Comparison of ENCODE assay signal across 8 cellular contexts in genomic region chr6:108874470-108875160, GRCh38. TPM values are rescaled to one million over a fixed set of nuclear protein-coding genes. Genes with fewer than 3 reads are reported as not detected.
DNase-seq lines count a peak whose midpoint lies in the region; ATAC-seq and TF ChIP-seq lines count a peak whose summit lies in the region.

No MANE protein-coding gene starts in this region.

- TF ChIP-seq CTCF in heart right ventricle (IDR thresholded peaks at IDR 0.05) (no peak), hepatocyte (IDR thresholded peaks at IDR 0.05; ENCODE audit: poor library complexity) (no peak), BE2C (IDR thresholded peaks at IDR 0.05; ENCODE audit: low read depth, low read length) (no peak)

- H3K4me1 ChIP-seq in heart right ventricle (peaks cover 15 to 74% (median 48%) of the 10 kb centered on the region in 9 donors), hepatocyte (ENCODE audit: insufficient read depth) (no peaks in the 10 kb centered on the region), BE2C (no peaks in the 10 kb centered on the region)

- H3K4me3 Mint-ChIP-seq in activated CD8-positive, alpha-beta memory T cell treated with anti-CD3 and anti-CD28 coated beads, Interleukin-2, amount 10 ng/mL, durations not matched to agents 7 days and 5 days, result peak overlapping the region; percentile 62

- peaks cover 73% of the 10 kb centered on the region for H3K4me1 Mint-ChIP-seq in activated CD8-positive, alpha-beta memory T cell treated with anti-CD3 and anti-CD28 coated beads, Interleukin-2, amount 10 ng/mL, durations not matched to agents 7 days and 5 days

- H3K27me3 Mint-ChIP-seq in activated CD8-positive, alpha-beta memory T cell treated with anti-CD3 and anti-CD28 coated beads, Interleukin-2, amount 10 ng/mL, durations not matched to agents 7 days and 5 days, result peaks cover 3% of the 10 kb centered on the region

- no peak overlapping the region for H2AFZ ChIP-seq in hepatocyte

- H3K27me3 ChIP-seq in heart right ventricle, result no peaks in the 10 kb centered on the region
- H3K27me3 ChIP-seq in hepatocyte, result no peaks in the 10 kb centered on the region
- no peaks in the 10 kb centered on the region for H3K27me3 ChIP-seq in BE2C

- DNase-seq in heart right ventricle (no peak), left ventricle myocardium superior (no peak), hepatocyte (ENCODE audit: low spot score) (peak; percentile 32), stromal cell of bone marrow (ENCODE audit: low read depth) (peak; percentile 83), BE2C (no peak), NCI-H2171 (lab: John Stamatoyannopoulos, UW) (no peak)
- DNase-seq in activated CD8-positive, alpha-beta memory T cell treated with anti-CD3 and anti-CD28 coated beads, Interleukin-2, amount 10 ng/mL, durations not matched to agents 7 days and 5 days, result peak; percentile 90

- CTCF ChIA-PET in activated CD8-positive, alpha-beta memory T cell treated with anti-CD3 and anti-CD28 coated beads, Interleukin-2, amount 10 ng/mL, durations not matched to agents 7 days and 5 days (lab: Charles Lee), result interaction anchor here (0.8 to 4.3 kb wide), 13 partner anchors 8 to 316 kb away, joined by 3 to 29 read pairs (median 4); partner anchors contain the start of gene ARMC2

- H3K4me2 ChIP-seq in hepatocyte, result no peak overlapping the region

- intact Hi-C loops in heart right ventricle (cut with DNase I) (no loop called here), left ventricle myocardium superior (cut with micrococcal nuclease) (no loop called here)

- peaks cover 11% of the 10 kb centered on the region for H3K9me3 Mint-ChIP-seq in activated CD8-positive, alpha-beta memory T cell treated with anti-CD3 and anti-CD28 coated beads, Interleukin-2, amount 10 ng/mL, durations not matched to agents 7 days and 5 days (ENCODE audit: low read depth)

- H4K20me1 ChIP-seq in hepatocyte (ENCODE audit: insufficient read depth, poor library complexity, severe bottlenecking), result no peaks in the 10 kb centered on the region

- peaks cover 76% of the 10 kb centered on the region for H3K36me3 Mint-ChIP-seq in activated CD8-positive, alpha-beta memory T cell treated with anti-CD3 and anti-CD28 coated beads, Interleukin-2, amount 10 ng/mL, durations not matched to agents 7 days and 5 days

- H3K36me3 ChIP-seq in heart right ventricle (peaks cover 0 to 19% (median 0%) of the 10 kb centered on the region in 9 donors), hepatocyte (replicated peaks; ENCODE audit: insufficient read depth, low read depth) (no peaks in the 10 kb centered on the region), BE2C (no peaks in the 10 kb centered on the region)

- H3K27ac ChIP-seq in heart right ventricle (peak overlapping the region in 8 of 10 donors; percentile 9 to 86 (median 70)), hepatocyte (peak overlapping the region; percentile 59)

- H3K4me3 ChIP-seq in heart right ventricle (peak overlapping the region in 1 of 10 donors; percentile 25), hepatocyte (no peak overlapping the region), BE2C (ENCODE audit: low read depth, low read length) (no peak overlapping the region)

- H3K9me2 ChIP-seq in hepatocyte (replicated peaks; ENCODE audit: insufficient read depth), result no peaks in the 10 kb centered on the region

- H3K9me3 ChIP-seq in heart right ventricle, result no peaks in the 10 kb centered on the region
- no peaks in the 10 kb centered on the region for H3K9me3 ChIP-seq in hepatocyte (ENCODE audit: low read depth)
- H3K9me3 ChIP-seq in BE2C, result no peaks in the 10 kb centered on the region

- WGBS in heart right ventricle, 2 donors, result 85 to 89% methylated on average over 5 of the region's 5 CpGs
- 95% methylated on average over 5 of the region's 5 CpGs for WGBS in hepatocyte (ENCODE audit: low lambda C conversion rate, missing lambda C conversion rate)

- ATAC-seq in heart right ventricle (peak in 3 of 8 donors; percentile 2 to 43 (median 7)), left ventricle myocardium superior (no peak), HG03342 (IDR thresholded peaks at IDR 0.05; ENCODE audit: unreplicated experiment) (peak; percentile 85)
- ATAC-seq in activated CD8-positive, alpha-beta memory T cell treated with anti-CD3 and anti-CD28 coated beads, Interleukin-2, amount 10 ng/mL, durations not matched to agents 7 days and 5 days, result peak; percentile 81

- peak overlapping the region; percentile 100 for H3K27ac Mint-ChIP-seq in activated CD8-positive, alpha-beta memory T cell treated with anti-CD3 and anti-CD28 coated beads, Interleukin-2, amount 10 ng/mL, durations not matched to agents 7 days and 5 days

- H3K79me2 ChIP-seq in hepatocyte, result no peaks in the 10 kb centered on the region

RNA-seq across cellular contexts. Expression of gene ARMC2, which starts 26.4 kb away (rescaled TPM):
- total RNA-seq in heart right ventricle (10 to 100 TPM; 10.6 to 16.4 (median 13.0) TPM), left ventricle myocardium superior (11.5 TPM), hepatocyte (1.8 and 2.8 TPM in 2 replicates)
- polyA plus RNA-seq in heart right ventricle (1 to 10 TPM; 2.5 to 4.4 TPM), hepatocyte (4.8 and 6.7 TPM in 2 replicates)
- total RNA-seq in activated CD8-positive, alpha-beta memory T cell treated with anti-CD3 and anti-CD28 coated beads, Interleukin-2, amount 10 ng/mL, durations not matched to agents 7 days and 5 days, result 10 to 100 TPM; 10.8 to 19.2 TPM
- 2.5 TPM for polyA plus RNA-seq in BE2C (2012; ENCODE audit: insufficient read depth, insufficient read length, low read depth)

Comparison
In these comparisons a context has a peak if more than half of its experiments do, and no peak if none do; other contexts are left out.
1. DNase-seq: peak in activated CD8-positive, alpha-beta memory T cell treated with anti-CD3 and anti-CD28 coated beads, Interleukin-2, amount 10 ng/mL, durations not matched to agents 7 days and 5 days (single experiment), hepatocyte (single experiment) and stromal cell of bone marrow (single experiment); none in heart right ventricle (0 of 2), left ventricle myocardium superior (single experiment), BE2C (single experiment) and NCI-H2171 (single experiment).